1 cellular context compared by ENCODE assay signal in genomic region chr19:15418588-15419412, GRCh38.
TF ChIP-seq lines count a peak whose summit lies in the region.

Gene AKAP8L, minus strand, starts transcription at chr19:15418988. Its CDS starts 65 bp downstream, at chr19:15418923.

TF ChIP-seq in K562, 482 proteins besides CTCF, POLR2A, EP300 and RAD21 (continued from another document and continues in another):
- TF ChIP-seq CHD7 (IDR thresholded peaks at IDR 0.05; ENCODE audit: low read depth, low read length) (no peak), ZNF592 (IDR thresholded peaks at IDR 0.05) (no peak), ZNF655 (CRISPR knock-in tag; IDR thresholded peaks at IDR 0.05) (no peak), TAF15 (IDR thresholded peaks at IDR 0.05; ENCODE audit: low read depth, low read length) (no peak), U2AF1 (optimal IDR thresholded peaks at IDR 0.05; ENCODE audit: low read depth, low read length) (no peak), NCOA6 (IDR thresholded peaks at IDR 0.05) (peak; percentile 68; the same call in 1 of the 2 replicates), SMAD1 (IDR thresholded peaks at IDR 0.05; ENCODE audit: low read depth, low read length, partially characterized antibody) (peak; percentile 80), CHD4 (IDR thresholded peaks at IDR 0.05; ENCODE audit: insufficient read depth, insufficient replicate concordance, low read depth, low read length, poor library complexity, severe bottlenecking) (no peak), PBX2 (CRISPR knock-in tag; IDR thresholded peaks at IDR 0.05; ENCODE audit: low read depth) (peak; percentile 96), PBX2 (tag; conservative IDR thresholded peaks at IDR 0.05; ENCODE audit: low read depth) (peak; percentile 100), RFX1 (IDR thresholded peaks at IDR 0.05) (peak; percentile 42; the same call in 1 of the 2 replicates), TRIM24 (IDR thresholded peaks at IDR 0.05) (0 out of 4 replicates have a peak, but pooled peaks of 1 of the 2 experiments have one; percentile 12), POLR2AphosphoS5 (IDR thresholded peaks at IDR 0.05; ENCODE audit: control insufficient read depth, insufficient read depth, low read depth, low read length) (peak; percentile 78), MTF1 (CRISPR knock-in tag; IDR thresholded peaks at IDR 0.05; ENCODE audit: borderline replicate concordance) (no peak), GTF2B (IDR thresholded peaks at IDR 0.05; ENCODE audit: extremely low read depth, insufficient read length) (no peak), NFE2 (IDR thresholded peaks at IDR 0.05; ENCODE audit: low read depth) (no peak), GABPB2 (CRISPR knock-in tag; conservative IDR thresholded peaks at IDR 0.05) (no peak), MEIS2 (IDR thresholded peaks at IDR 0.05; ENCODE audit: partially characterized antibody) (no peak), NR2C1 (IDR thresholded peaks at IDR 0.05) (no peak), NR2C1 (tag; IDR thresholded peaks at IDR 0.05) (no peak), CBFA2T2 (conservative IDR thresholded peaks at IDR 0.05) (no peak), THRB (CRISPR knock-in tag; conservative IDR thresholded peaks at IDR 0.05) (peak; percentile 89), CEBPG (CRISPR knock-in tag; IDR thresholded peaks at IDR 0.05) (no peak), CEBPG (tag; conservative IDR thresholded peaks at IDR 0.05 in 1 of 2, IDR thresholded peaks at IDR 0.05 in 1 of 2) (no peak), LCOR (CRISPR knock-in tag; IDR thresholded peaks at IDR 0.05) (no peak), RBM22 (IDR thresholded peaks at IDR 0.05; ENCODE audit: low read depth, low read length, poor library complexity, severe bottlenecking) (peak; percentile 93), MCM2 (IDR thresholded peaks at IDR 0.05; ENCODE audit: low read depth) (no peak), ZBTB17 (CRISPR knock-in tag; IDR thresholded peaks at IDR 0.05) (peak; percentile 67), ZKSCAN1 (IDR thresholded peaks at IDR 0.05; ENCODE audit: low read depth, low read length) (no peak), ZNF24 (IDR thresholded peaks at IDR 0.05) (no peak; the same call in 1 of the 2 replicates), ZNF518B (CRISPR knock-in tag; IDR thresholded peaks at IDR 0.05) (no peak)
